Comparison of ENCODE assay signal across 11 cellular contexts in the genomic region with DNA sequence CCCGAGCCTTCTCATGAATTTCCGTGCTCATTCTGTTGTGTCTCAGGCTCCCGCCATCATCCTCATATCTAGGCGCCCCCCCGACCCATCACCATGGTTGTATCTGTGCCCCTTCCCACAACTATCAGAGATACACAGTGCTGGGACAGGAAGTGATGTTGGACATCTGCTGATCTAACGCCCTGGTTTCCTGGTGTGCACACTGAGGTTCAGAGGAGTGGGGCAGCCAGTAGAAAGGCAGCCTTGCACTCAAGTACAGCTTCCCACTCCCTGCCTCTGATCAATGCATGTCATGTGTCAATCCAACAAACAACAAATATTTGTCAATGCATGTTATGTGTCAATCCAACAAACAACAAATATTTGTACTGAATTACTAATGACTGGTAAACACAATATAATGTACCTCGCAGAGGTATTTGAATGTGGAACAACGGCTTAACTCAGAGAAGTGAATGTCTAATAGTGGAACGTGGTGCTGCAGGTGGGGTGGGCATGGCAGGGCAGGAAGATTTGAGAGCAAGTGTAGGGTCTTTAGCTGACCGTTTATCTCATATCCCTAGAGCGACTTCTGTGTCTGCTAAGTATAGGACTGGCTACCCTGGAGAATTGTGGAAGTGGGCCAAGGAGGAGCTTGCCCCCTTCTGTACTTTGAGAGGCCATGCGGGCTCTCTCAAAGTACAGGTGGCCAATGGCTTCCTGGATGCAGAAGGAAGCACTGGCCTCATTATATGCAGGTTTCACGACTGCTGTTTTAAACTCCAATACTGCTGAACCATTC.
"Had no signal": no experiment of that assay in that cellular context is flagged by ENCODE, and none has a peak within 500 bp of the region (broad histone marks: within the 10 kb centered on the region; RNA-seq: fewer than 3 reads in every experiment).

No MANE protein-coding gene starts in this region.

- H3K9me3 ChIP-seq: adrenal gland, gastroesophageal sphincter, pancreas, sigmoid colon, thyroid gland had no signal

- H3K27ac Mint-ChIP-seq: activated CD4-positive, alpha-beta memory T cell treated with anti-CD3 and anti-CD28 coated beads for 36 hours; activated T-cell treated with anti-CD3 and anti-CD28 coated beads, Interleukin-2, amount 50 U/mL, for 24 hours had no signal

- H3K4me1 ChIP-seq: adrenal gland, gastroesophageal sphincter, sigmoid colon, thyroid gland had no signal

- H3K27me3 Mint-ChIP-seq: activated CD4-positive, alpha-beta memory T cell treated with anti-CD3 and anti-CD28 coated beads for 36 hours; activated T-cell treated with anti-CD3 and anti-CD28 coated beads, Interleukin-2, amount 50 U/mL, for 24 hours had no signal

- H3K36me3 ChIP-seq: adrenal gland, cardiac muscle cell, gastroesophageal sphincter, pancreas, sigmoid colon, thyroid gland had no signal

- H3K9me3 Mint-ChIP-seq: activated CD4-positive, alpha-beta memory T cell treated with anti-CD3 and anti-CD28 coated beads for 36 hours; activated T-cell treated with anti-CD3 and anti-CD28 coated beads, Interleukin-2, amount 50 U/mL, for 24 hours had no signal

- ATAC-seq: gastroesophageal sphincter had no signal

- H3K27me3 ChIP-seq: adrenal gland, cardiac muscle cell, gastroesophageal sphincter, pancreas, sigmoid colon, thyroid gland had no signal

- H3K4me3 Mint-ChIP-seq: activated CD4-positive, alpha-beta memory T cell treated with anti-CD3 and anti-CD28 coated beads for 36 hours; activated T-cell treated with anti-CD3 and anti-CD28 coated beads, Interleukin-2, amount 50 U/mL, for 24 hours had no signal

- H3K4me3 ChIP-seq: adrenal gland, cardiac muscle cell, gastroesophageal sphincter, pancreas, sigmoid colon, thyroid gland had no signal

- H3K27ac ChIP-seq: adrenal gland, cardiac muscle cell, gastroesophageal sphincter, pancreas, sigmoid colon, thyroid gland had no signal

- H3K36me3 Mint-ChIP-seq: activated CD4-positive, alpha-beta memory T cell treated with anti-CD3 and anti-CD28 coated beads for 36 hours had no signal

- DNase-seq: activated CD4-positive, alpha-beta memory T cell treated with anti-CD3 and anti-CD28 coated beads for 36 hours; activated naive CD4-positive, alpha-beta T cell treated with anti-CD3 and anti-CD28 coated beads, Interleukin-2, amount 50 U/mL, for 16 hours; activated T-cell treated with anti-CD3 and anti-CD28 coated beads, Interleukin-2, amount 50 U/mL, for 24 hours; adrenal gland; erythroblast; pancreas; sigmoid colon; stimulated activated CD4-positive, alpha-beta T cell treated with anti-CD3 and anti-CD28 coated beads, Interleukin-1b, Interleukin-23, amount 100 ng/mL, for 48 hours; thyroid gland had no signal
